13 cellular contexts compared by ENCODE assay signal in genomic region chr4:105710678-105711077, GRCh38. TPM values are rescaled to one million over a fixed set of nuclear protein-coding genes. Genes with fewer than 3 reads are reported as not detected.
DNase-seq lines count a peak whose midpoint lies in the region; ATAC-seq and TF ChIP-seq lines count a peak whose summit lies in the region.
"Had no signal": no experiment of that assay in that cellular context is flagged by ENCODE, and none has a peak within 500 bp of the region (broad histone marks: within the 10 kb centered on the region; RNA-seq: fewer than 3 reads in every experiment).

No MANE protein-coding gene starts in this region.

- no peak overlapping the region for H3K27ac ChIP-seq in endodermal cell (ENCODE audit: low read depth, low read length)
- H3K27ac ChIP-seq: right atrium auricular region, suprapubic skin had no signal

- H3K4me3 Mint-ChIP-seq in endodermal cell, result peak overlapping the region; percentile 90
- H3K4me3 Mint-ChIP-seq: activated CD4-positive, alpha-beta T cell treated with anti-CD3 and anti-CD28 coated beads, Interleukin-2, amount 10 ng/mL, durations not matched to agents 7 days and 5 days; T-cell had no signal

- no peaks in the 10 kb centered on the region for H3K9me3 Mint-ChIP-seq in endodermal cell
- H3K9me3 Mint-ChIP-seq: activated CD4-positive, alpha-beta T cell treated with anti-CD3 and anti-CD28 coated beads, Interleukin-2, amount 10 ng/mL, durations not matched to agents 7 days and 5 days; T-cell had no signal

- H3K36me3 Mint-ChIP-seq in endodermal cell (ENCODE audit: low read depth), result peaks cover 3% of the 10 kb centered on the region
- H3K36me3 Mint-ChIP-seq: T-cell had no signal

- H3K4me1 Mint-ChIP-seq in endodermal cell, result peaks cover 14% of the 10 kb centered on the region

- no peak overlapping the region for H3K9ac ChIP-seq in endodermal cell (ENCODE audit: extremely low read depth, low read length, poor library complexity, severe bottlenecking)

- H3K27me3 Mint-ChIP-seq in endodermal cell (ENCODE audit: insufficient read depth), result no peaks in the 10 kb centered on the region
- H3K27me3 Mint-ChIP-seq: T-cell had no signal

- intact Hi-C loops in mucosa of descending colon (cut with DNase I, micrococcal nuclease), result no loop called here

- H3K27ac Mint-ChIP-seq in endodermal cell, result no peak overlapping the region
- H3K27ac Mint-ChIP-seq: activated CD4-positive, alpha-beta T cell treated with anti-CD3 and anti-CD28 coated beads, Interleukin-2, amount 10 ng/mL, durations not matched to agents 7 days and 5 days; T-cell had no signal

- DNase-seq in NCI-H146 (lab: John Stamatoyannopoulos, UW) (peak; percentile 20), NCI-H146 treated with DMSO at 0.1 percent for 48 hours (lab: John Stamatoyannopoulos, UW; ENCODE audit: unreplicated experiment) (no peak), NCI-H69 (lab: John Stamatoyannopoulos, UW) (peak; percentile 77), endodermal cell (no peak), retinal pigment epithelial cell (ENCODE audit: low read depth) (peak; percentile 81), mucosa of descending colon (no peak)
- DNase-seq: activated CD4-positive, alpha-beta T cell treated with anti-CD3 and anti-CD28 coated beads, Interleukin-2, amount 10 ng/mL, durations not matched to agents 7 days and 5 days; MM.1S; T-cell had no signal

- H3K9me3 ChIP-seq in endodermal cell (ENCODE audit: control insufficient read depth, low read length) (peaks cover 7% of the 10 kb centered on the region), mucosa of descending colon (no peaks in the 10 kb centered on the region)
- H3K9me3 ChIP-seq: right atrium auricular region, suprapubic skin had no signal

- no peak for TF ChIP-seq CTCF in endodermal cell (conservative IDR thresholded peaks at IDR 0.05)
- no peak for TF ChIP-seq CTCF in retinal pigment epithelial cell (conservative IDR thresholded peaks at IDR 0.05; ENCODE audit: low read depth, low read length)
- no peak for TF ChIP-seq CTCF in mucosa of descending colon (IDR thresholded peaks at IDR 0.05)

- H3K4me1 ChIP-seq in endodermal cell (ENCODE audit: control insufficient read depth, insufficient read depth, low read length) (no peaks in the 10 kb centered on the region), mucosa of descending colon (ENCODE audit: low read depth) (peaks cover 9% of the 10 kb centered on the region)

- H3K4me3 ChIP-seq in endodermal cell (ENCODE audit: low read length) (no peak overlapping the region), retinal pigment epithelial cell (ENCODE audit: low read length) (peak overlapping the region; percentile 5), mucosa of descending colon (no peak overlapping the region)
- H3K4me3 ChIP-seq: right atrium auricular region, suprapubic skin had no signal

- ATAC-seq in GM21576 (IDR thresholded peaks at IDR 0.05; ENCODE audit: unreplicated experiment) (no peak), mucosa of descending colon (no peak), HG02884 (IDR thresholded peaks at IDR 0.05; ENCODE audit: unreplicated experiment) (no peak)
- ATAC-seq: T-cell had no signal

- WGBS in endodermal cell (ENCODE audit: insufficient coverage in 1 of 2, insufficient read length in 1 of 2), 2 experiments, result 91 to 94% methylated on average over 5 to 6 of the region's 6 CpGs

- no peaks in the 10 kb centered on the region for H3K36me3 ChIP-seq in endodermal cell (ENCODE audit: control insufficient read depth, insufficient read depth, low read length)
- H3K36me3 ChIP-seq in mucosa of descending colon (ENCODE audit: low read depth), result no peaks in the 10 kb centered on the region
- H3K36me3 ChIP-seq: right atrium auricular region, suprapubic skin had no signal

- H3K27me3 ChIP-seq in endodermal cell (ENCODE audit: control insufficient read depth, insufficient read depth, low read length, poor library complexity, severe bottlenecking), result no peaks in the 10 kb centered on the region
- H3K27me3 ChIP-seq: right atrium auricular region, suprapubic skin had no signal

RNA-seq across cellular contexts. Expression of gene GSTCD, which starts 2.1 kb away (rescaled TPM):
- 10 to 100 TPM; 24.7 to 30.6 TPM for total RNA-seq in endodermal cell
- polyA plus RNA-seq in endodermal cell (2013, experiment 1 of 2), result 24.0 TPM
- 25.8 TPM for polyA plus RNA-seq in endodermal cell (2013, experiment 2 of 2)
- total RNA-seq in mucosa of descending colon, result 10 to 100 TPM in 2 of 3 donors, 1 to 10 TPM in 1; 6.7 to 11.6 (median 10.1) TPM

RNA-seq across cellular contexts. Expression of gene INTS12, which starts 2.2 kb away (rescaled TPM):
- 10 to 100 TPM; 13.5 to 15.7 TPM for total RNA-seq in endodermal cell
- 28.1 TPM for polyA plus RNA-seq in endodermal cell (2013, experiment 1 of 2)
- polyA plus RNA-seq in endodermal cell (2013, experiment 2 of 2), result 23.9 TPM
- total RNA-seq in mucosa of descending colon, result 10 to 100 TPM; 15.9 to 18.7 (median 17.1) TPM

Comparison
In these comparisons a context has a peak if more than half of its experiments do, and no peak if none do; other contexts are left out.
1. DNase-seq: peak in NCI-H146 (single experiment), NCI-H69 (single experiment) and retinal pigment epithelial cell (single experiment); none in NCI-H146 treated with DMSO at 0.1 percent for 48 hours (single experiment), endodermal cell (single experiment) and mucosa of descending colon (0 of 3).